29 cellular contexts compared by ENCODE assay signal in the genomic region with DNA sequence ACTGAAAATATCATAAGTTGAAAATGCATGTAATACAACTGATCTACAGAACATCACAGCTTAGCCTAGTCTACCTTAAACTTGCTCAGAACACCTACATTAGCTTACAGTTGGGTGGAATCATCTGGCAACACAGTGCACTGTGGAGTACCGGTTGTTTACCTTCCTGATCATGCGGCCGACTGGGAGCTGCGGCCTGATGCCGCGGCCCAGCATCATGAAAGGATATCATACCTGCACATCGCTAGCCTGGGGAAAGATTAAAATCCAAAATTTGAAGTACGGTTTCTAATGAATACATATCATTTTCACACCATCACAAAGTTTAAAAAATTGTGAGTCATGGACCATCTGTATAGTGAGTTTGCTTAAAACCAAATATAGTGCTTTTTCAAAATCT. TPM values are rescaled to one million over a fixed set of nuclear protein-coding genes. Genes with fewer than 3 reads are reported as not detected.
"Had no signal": no experiment of that assay in that cellular context is flagged by ENCODE, and none has a peak within 500 bp of the region (broad histone marks: within the 10 kb centered on the region; RNA-seq: fewer than 3 reads in every experiment).

No MANE protein-coding gene starts in this region.

- H3K27ac Mint-ChIP-seq: activated naive CD8-positive, alpha-beta T cell; activated T-cell treated with anti-CD3 and anti-CD28 coated beads, Interleukin-2, amount 50 U/mL, for 24 hours; activated T-helper 17 cell treated with anti-CD3 and anti-CD28 coated beads, Interleukin-2, amount 50 U/mL, for 72 hours; effector memory CD8-positive, alpha-beta T cell; memory B cell; nephron progenitor cell; T-cell; T-helper 2 cell treated with Interferon-gamma antibody and Interleukin-4, amounts not matched to agents 5 μg/mL and 100 μg/mL, for 36 hours had no signal

- H3K36me3 Mint-ChIP-seq: memory B cell had no signal

- H3K4me1 Mint-ChIP-seq: nephron progenitor cell had no signal

- H3K9me3 Mint-ChIP-seq: activated T-cell treated with anti-CD3 and anti-CD28 coated beads, Interleukin-2, amount 50 U/mL, for 24 hours; activated T-helper 17 cell treated with anti-CD3 and anti-CD28 coated beads, Interleukin-2, amount 50 U/mL, for 72 hours; effector memory CD8-positive, alpha-beta T cell; memory B cell; nephron progenitor cell; T-cell; T-helper 2 cell treated with Interferon-gamma antibody and Interleukin-4, amounts not matched to agents 5 μg/mL and 100 μg/mL, for 36 hours had no signal

- FAIRE-seq: astrocyte, colon, endothelial cell of umbilical vein, frontal cortex had no signal

- DNase-seq: activated CD4-positive, alpha-beta T cell treated with anti-CD3 and anti-CD28 coated beads for 1 hour; activated CD8-positive, alpha-beta memory T cell treated with anti-CD3 and anti-CD28 coated beads for 24 hours; activated CD8-positive, alpha-beta memory T cell treated with anti-CD3 and anti-CD28 coated beads, Interleukin-2, amount 50 U/mL, for 4 hours; activated T-cell treated with anti-CD3 and anti-CD28 coated beads, Interleukin-2, amount 50 U/mL, for 24 hours; adrenal gland; central memory CD4-positive, alpha-beta T cell; effector memory CD8-positive, alpha-beta T cell; hippocampal formation; left cardiac atrium; nephron progenitor cell; nucleus accumbens; stimulated activated CD4-positive, alpha-beta T cell treated with anti-CD3 and anti-CD28 coated beads, Interleukin-2, amount 100 ng/mL, for 48 hours; T-cell; tibial artery had no signal

- H3K4me3 Mint-ChIP-seq: activated naive CD8-positive, alpha-beta T cell; activated T-cell treated with anti-CD3 and anti-CD28 coated beads, Interleukin-2, amount 50 U/mL, for 24 hours; activated T-helper 17 cell treated with anti-CD3 and anti-CD28 coated beads, Interleukin-2, amount 50 U/mL, for 72 hours; effector memory CD8-positive, alpha-beta T cell; memory B cell; nephron progenitor cell; T-cell; T-helper 2 cell treated with Interferon-gamma antibody and Interleukin-4, amounts not matched to agents 5 μg/mL and 100 μg/mL, for 36 hours had no signal

- H3K27me3 Mint-ChIP-seq: activated naive CD8-positive, alpha-beta T cell; activated T-cell treated with anti-CD3 and anti-CD28 coated beads, Interleukin-2, amount 50 U/mL, for 24 hours; activated T-helper 17 cell treated with anti-CD3 and anti-CD28 coated beads, Interleukin-2, amount 50 U/mL, for 72 hours; effector memory CD8-positive, alpha-beta T cell; memory B cell; T-cell had no signal

RNA-seq across cellular contexts. Expression of gene IFNB1, which starts 48.1 kb away (rescaled TPM):
- total RNA-seq: activated T-helper 17 cell treated with anti-CD3 and anti-CD28 coated beads, Interleukin-2, amount 50 U/mL, for 72 hours; adrenal gland; dermis microvascular lymphatic vessel endothelial cell; endothelial cell of umbilical vein; esophagus mucosa; frontal cortex; left cardiac atrium; liver; myocyte; renal cortical epithelial cell; subcutaneous adipose tissue; T-cell; urinary bladder had no signal
